Comparison of ENCODE assay signal across 8 cellular contexts in genomic region chr3:57597240-57597972, GRCh38.
A peak's percentile ranks its signal among the peaks of the same experiment; 100 is the strongest.
DNase-seq lines count a peak whose midpoint lies in the region; ATAC-seq and TF ChIP-seq lines count a peak whose summit lies in the region.

ARF4 (minus strand) TSS chr3:57597344; CDS start chr3:57597140, 204 bp downstream.

- POLR2A ChIA-PET in GM10248 (lab: Yijun Ruan, JAX), result interaction anchor here (0.6 to 2.5 kb wide), 9 partner anchors 8 to 159 kb away, joined by 3 to 17 read pairs (median 6); partner anchors contain the start of genes PDE12 and SLMAP

- peak within 1 kb of the TSS; percentile 93 for H3K4me3 Mint-ChIP-seq in activated naive CD4-positive, alpha-beta T cell treated with anti-CD3 and anti-CD28 coated beads, Interleukin-2, amount 50 U/mL, for 24 hours

- peaks cover 42% of the 10 kb centered on the region for H3K4me1 Mint-ChIP-seq in activated naive CD4-positive, alpha-beta T cell treated with anti-CD3 and anti-CD28 coated beads, Interleukin-2, amount 50 U/mL, for 24 hours

- peaks cover 9% of the 10 kb centered on the region for H3K36me3 Mint-ChIP-seq in activated naive CD4-positive, alpha-beta T cell treated with anti-CD3 and anti-CD28 coated beads, Interleukin-2, amount 50 U/mL, for 24 hours

- TF ChIP-seq CTCF in GM10248 (IDR thresholded peaks at IDR 0.05; ENCODE audit: control extremely low read depth, extremely low read depth, low read depth, missing control alignments), result peak; percentile 31

- peak within 1 kb of the TSS; percentile 99 for H3K27ac Mint-ChIP-seq in activated naive CD4-positive, alpha-beta T cell treated with anti-CD3 and anti-CD28 coated beads, Interleukin-2, amount 50 U/mL, for 24 hours

- DNase-seq in GM10248 (ENCODE audit: extremely low spot score) (peak; percentile 98), NCI-H1092 (lab: John Stamatoyannopoulos, UW) (peak; percentile 96), germinal center (ENCODE audit: low spot score) (peak; percentile 100), non-pigmented ciliary epithelial cell (ENCODE audit: low read depth) (peak; percentile 99), superior temporal gyrus (ENCODE audit: extremely low spot score) (peak; percentile 99)

- peak; percentile 91 for ATAC-seq in HG02588 (IDR thresholded peaks at IDR 0.05; ENCODE audit: unreplicated experiment)
- peak; percentile 89 for ATAC-seq in SK-N-SH treated with all-trans-retinoic acid at 6 μM for 48 hours

- CTCF ChIA-PET in GM10248 (lab: Yijun Ruan, JAX), result interaction anchor here (0.7 to 1.9 kb wide), 4 partner anchors 10 to 93 kb away, joined by 3 to 4 read pairs (median 3); no protein-coding TSS in a partner anchor

- H3K9me3 Mint-ChIP-seq in activated naive CD4-positive, alpha-beta T cell treated with anti-CD3 and anti-CD28 coated beads, Interleukin-2, amount 50 U/mL, for 24 hours, result no peaks in the 10 kb centered on the region

- no peaks in the 10 kb centered on the region for H3K27me3 Mint-ChIP-seq in activated naive CD4-positive, alpha-beta T cell treated with anti-CD3 and anti-CD28 coated beads, Interleukin-2, amount 50 U/mL, for 24 hours

TF ChIP-seq in SK-N-SH treated with all-trans-retinoic acid at 6 μM for 48 hours, 23 proteins besides CTCF, POLR2A, EP300 and RAD21:
- TF ChIP-seq, protein P1, sequence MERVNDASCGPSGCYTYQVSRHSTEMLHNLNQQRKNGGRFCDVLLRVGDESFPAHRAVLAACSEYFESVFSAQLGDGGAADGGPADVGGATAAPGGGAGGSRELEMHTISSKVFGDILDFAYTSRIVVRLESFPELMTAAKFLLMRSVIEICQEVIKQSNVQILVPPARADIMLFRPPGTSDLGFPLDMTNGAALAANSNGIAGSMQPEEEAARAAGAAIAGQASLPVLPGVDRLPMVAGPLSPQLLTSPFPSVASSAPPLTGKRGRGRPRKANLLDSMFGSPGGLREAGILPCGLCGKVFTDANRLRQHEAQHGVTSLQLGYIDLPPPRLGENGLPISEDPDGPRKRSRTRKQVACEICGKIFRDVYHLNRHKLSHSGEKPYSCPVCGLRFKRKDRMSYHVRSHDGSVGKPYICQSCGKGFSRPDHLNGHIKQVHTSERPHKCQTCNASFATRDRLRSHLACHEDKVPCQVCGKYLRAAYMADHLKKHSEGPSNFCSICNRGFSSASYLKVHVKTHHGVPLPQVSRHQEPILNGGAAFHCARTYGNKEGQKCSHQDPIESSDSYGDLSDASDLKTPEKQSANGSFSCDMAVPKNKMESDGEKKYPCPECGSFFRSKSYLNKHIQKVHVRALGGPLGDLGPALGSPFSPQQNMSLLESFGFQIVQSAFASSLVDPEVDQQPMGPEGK (CRISPR knock-in tag; IDR thresholded peaks at IDR 0.05; ENCODE audit: borderline replicate concordance), result no peak
- TF ChIP-seq ZC3H10 (CRISPR knock-in tag; IDR thresholded peaks at IDR 0.05) (no peak), ZFP3 (CRISPR knock-in tag; IDR thresholded peaks at IDR 0.05) (0 out of 2 replicates have a peak, but pooled peaks have one; percentile 11), RARB (CRISPR knock-in tag; IDR thresholded peaks at IDR 0.05) (peak; percentile 54; the same call in 1 of the 2 replicates), ZFP30 (CRISPR knock-in tag; IDR thresholded peaks at IDR 0.05) (no peak), ZNF8 (CRISPR knock-in tag; IDR thresholded peaks at IDR 0.05) (no peak), GLIS3 (CRISPR knock-in tag; IDR thresholded peaks at IDR 0.05) (no peak), CSDC2 (CRISPR knock-in tag; IDR thresholded peaks at IDR 0.05) (0 out of 2 replicates have a peak, but pooled peaks have one; percentile 53), CSRNP3 (CRISPR knock-in tag; IDR thresholded peaks at IDR 0.05) (no peak), OSR1 (CRISPR knock-in tag; IDR thresholded peaks at IDR 0.05) (no peak), ISL1 (CRISPR knock-in tag; IDR thresholded peaks at IDR 0.05) (no peak), BACH2 (CRISPR knock-in tag; IDR thresholded peaks at IDR 0.05; ENCODE audit: borderline replicate concordance) (no peak)
- TF ChIP-seq, protein P2, sequence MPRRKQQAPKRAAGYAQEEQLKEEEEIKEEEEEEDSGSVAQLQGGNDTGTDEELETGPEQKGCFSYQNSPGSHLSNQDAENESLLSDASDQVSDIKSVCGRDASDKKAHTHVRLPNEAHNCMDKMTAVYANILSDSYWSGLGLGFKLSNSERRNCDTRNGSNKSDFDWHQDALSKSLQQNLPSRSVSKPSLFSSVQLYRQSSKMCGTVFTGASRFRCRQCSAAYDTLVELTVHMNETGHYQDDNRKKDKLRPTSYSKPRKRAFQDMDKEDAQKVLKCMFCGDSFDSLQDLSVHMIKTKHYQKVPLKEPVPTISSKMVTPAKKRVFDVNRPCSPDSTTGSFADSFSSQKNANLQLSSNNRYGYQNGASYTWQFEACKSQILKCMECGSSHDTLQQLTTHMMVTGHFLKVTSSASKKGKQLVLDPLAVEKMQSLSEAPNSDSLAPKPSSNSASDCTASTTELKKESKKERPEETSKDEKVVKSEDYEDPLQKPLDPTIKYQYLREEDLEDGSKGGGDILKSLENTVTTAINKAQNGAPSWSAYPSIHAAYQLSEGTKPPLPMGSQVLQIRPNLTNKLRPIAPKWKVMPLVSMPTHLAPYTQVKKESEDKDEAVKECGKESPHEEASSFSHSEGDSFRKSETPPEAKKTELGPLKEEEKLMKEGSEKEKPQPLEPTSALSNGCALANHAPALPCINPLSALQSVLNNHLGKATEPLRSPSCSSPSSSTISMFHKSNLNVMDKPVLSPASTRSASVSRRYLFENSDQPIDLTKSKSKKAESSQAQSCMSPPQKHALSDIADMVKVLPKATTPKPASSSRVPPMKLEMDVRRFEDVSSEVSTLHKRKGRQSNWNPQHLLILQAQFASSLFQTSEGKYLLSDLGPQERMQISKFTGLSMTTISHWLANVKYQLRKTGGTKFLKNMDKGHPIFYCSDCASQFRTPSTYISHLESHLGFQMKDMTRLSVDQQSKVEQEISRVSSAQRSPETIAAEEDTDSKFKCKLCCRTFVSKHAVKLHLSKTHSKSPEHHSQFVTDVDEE (CRISPR knock-in tag; IDR thresholded peaks at IDR 0.05), result no peak

Comparison
In these comparisons a context has a peak if more than half of its experiments do, and no peak if none do; other contexts are left out.
1. Peak in every context shown above with its lines: DNase-seq and ATAC-seq.